In genomic region chr17:32865141-32865540, GRCh38 we compare ENCODE assay signal across 16 cellular contexts.
"Had no signal": no experiment of that assay in that cellular context is flagged by ENCODE, and none has a peak within 500 bp of the region (broad histone marks: within the 10 kb centered on the region; RNA-seq: fewer than 3 reads in every experiment).

No MANE protein-coding gene starts in this region.

- H3K27ac ChIP-seq: epithelial cell of prostate, esophagus muscularis mucosa, gastroesophageal sphincter, hepatocyte, stomach, suprapubic skin, tibial nerve, upper lobe of right lung had no signal

- DNase-seq: central memory CD4-positive, alpha-beta T cell; effector memory CD8-positive, alpha-beta T cell; mucosa of descending colon; naive thymus-derived CD8-positive, alpha-beta T cell; right cardiac atrium; small intestine; stimulated activated CD4-positive, alpha-beta T cell treated with anti-CD3 and anti-CD28 coated beads, Interleukin-12 subunit alpha, Interleukin-12 subunit beta, amount 100 ng/mL, for 4 hours; stimulated activated naive CD4-positive, alpha-beta T cell; stomach; upper lobe of right lung had no signal

- H3K27me3 ChIP-seq: esophagus muscularis mucosa, gastroesophageal sphincter, hepatocyte, stomach, suprapubic skin, tibial nerve, upper lobe of right lung had no signal

- H3K4me3 ChIP-seq: esophagus muscularis mucosa, gastroesophageal sphincter, hepatocyte, mucosa of descending colon, stomach, suprapubic skin, tibial nerve, upper lobe of right lung had no signal

- H3K36me3 ChIP-seq: esophagus muscularis mucosa, gastroesophageal sphincter, stomach, suprapubic skin, tibial nerve, upper lobe of right lung had no signal

- ATAC-seq: effector memory CD8-positive, alpha-beta T cell; gastroesophageal sphincter; mucosa of descending colon; naive thymus-derived CD8-positive, alpha-beta T cell; right cardiac atrium; upper lobe of right lung had no signal

- H3K9me3 ChIP-seq: esophagus muscularis mucosa, gastroesophageal sphincter, mucosa of descending colon, stomach, suprapubic skin, tibial nerve, upper lobe of right lung had no signal
